Comparison of ENCODE assay signal across 22 cellular contexts in the genomic region with DNA sequence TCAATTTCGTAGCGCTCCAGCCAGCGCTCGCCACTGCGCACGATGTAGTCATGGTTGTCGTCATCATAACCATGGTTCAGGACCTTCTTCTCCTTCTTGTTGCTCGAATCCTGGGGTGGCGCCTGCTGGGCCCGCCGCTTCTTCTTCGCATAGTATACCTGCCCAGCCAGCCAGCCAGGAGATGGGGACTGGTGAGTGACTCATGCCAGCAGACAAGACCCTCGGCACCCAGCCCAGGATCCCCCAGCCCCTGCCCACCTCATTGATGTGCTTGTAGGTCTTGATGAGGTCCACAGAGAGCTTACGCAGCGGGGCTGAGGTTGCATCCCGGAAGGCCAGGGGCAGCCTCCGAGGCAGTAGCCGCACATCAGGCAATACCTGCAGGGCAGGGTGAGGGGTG. TPM values are rescaled to one million over a fixed set of nuclear protein-coding genes. Genes with fewer than 3 reads are reported as not detected.
DNase-seq lines count a peak whose midpoint lies in the region; ATAC-seq and TF ChIP-seq lines count a peak whose summit lies in the region.
"Had no signal": no experiment of that assay in that cellular context is flagged by ENCODE, and none has a peak within 500 bp of the region (broad histone marks: within the 10 kb centered on the region; RNA-seq: fewer than 3 reads in every experiment).

No MANE protein-coding gene starts in this region.

- ATAC-seq in RWPE2 (ENCODE audit: low read depth) (no peak), gastrocnemius medialis (no peak), GM19467 (IDR thresholded peaks at IDR 0.05; ENCODE audit: unreplicated experiment) (no peak), GM21515 (IDR thresholded peaks at IDR 0.05; ENCODE audit: unreplicated experiment) (no peak)
- no peak for ATAC-seq in central memory CD8-positive, alpha-beta T cell (replicated peaks; ENCODE audit: extremely low read depth, poor library complexity, severe bottlenecking)
- no peak for ATAC-seq in natural killer cell treated with Interleukin-12 subunit alpha and Interleukin-12 subunit beta and Interleukin-15 and Interleukin-18, amount 100 ng/mL, for 72 hours
- ATAC-seq in activated CD4-positive, CD25-positive, alpha-beta regulatory T cell treated with anti-CD3 and anti-CD28 coated beads, Interleukin-2, amount 50 U/mL, for 24 hours = no peak

- TF ChIP-seq POLR2A in gastrocnemius medialis (IDR thresholded peaks at IDR 0.05) = no peak

- peaks cover 40% of the 10 kb centered on the region for H3K36me3 ChIP-seq in RWPE2 (ENCODE audit: low read depth)
- H3K36me3 ChIP-seq in gastrocnemius medialis = peaks cover 0 to 63% of the 10 kb centered on the region in 2 donors

- no peak overlapping the region for H3K4me3 ChIP-seq in RWPE2 (ENCODE audit: severe bottlenecking)
- H3K4me3 ChIP-seq in gastrocnemius medialis = no peak overlapping the region
- H3K4me3 ChIP-seq: PC-9 had no signal

- no peak overlapping the region for H3K4me3 Mint-ChIP-seq in central memory CD8-positive, alpha-beta T cell
- H3K4me3 Mint-ChIP-seq in natural killer cell treated with Interleukin-12 subunit alpha and Interleukin-12 subunit beta and Interleukin-15 and Interleukin-18, amount 100 ng/mL, for 72 hours = no peak overlapping the region
- H3K4me3 Mint-ChIP-seq: HFFc6 had no signal

- H3K4me1 Mint-ChIP-seq in central memory CD8-positive, alpha-beta T cell = peaks cover 49% of the 10 kb centered on the region
- peaks cover 41 to 48% of the 10 kb centered on the region in 2 donors for H3K4me1 Mint-ChIP-seq in natural killer cell treated with Interleukin-12 subunit alpha and Interleukin-12 subunit beta and Interleukin-15 and Interleukin-18, amount 100 ng/mL, for 72 hours (ENCODE audit: low read depth in 2 of 2)

- H3K27me3 ChIP-seq in RWPE2 (ENCODE audit: insufficient read depth, poor library complexity, severe bottlenecking) = no peaks in the 10 kb centered on the region
- H3K27me3 ChIP-seq in gastrocnemius medialis = no peaks in the 10 kb centered on the region

- no peaks in the 10 kb centered on the region for H3K9me3 ChIP-seq in RWPE2 (ENCODE audit: severe bottlenecking)
- no peaks in the 10 kb centered on the region for H3K9me3 ChIP-seq in gastrocnemius medialis

- H3K27ac ChIP-seq in RWPE2 (ENCODE audit: poor library complexity, severe bottlenecking) (no peak overlapping the region), gastrocnemius medialis (peak overlapping the region in 3 of 4 donors; percentile 22 to 99 (median 90))
- H3K27ac ChIP-seq: HL-60, PC-9 had no signal

- no peaks in the 10 kb centered on the region for H3K4me1 ChIP-seq in RWPE2 (ENCODE audit: insufficient read depth, poor library complexity, severe bottlenecking)
- H3K4me1 ChIP-seq in gastrocnemius medialis = peaks cover 33 to 55% of the 10 kb centered on the region in 2 donors

- H3K27me3 Mint-ChIP-seq in central memory CD8-positive, alpha-beta T cell = no peaks in the 10 kb centered on the region
- H3K27me3 Mint-ChIP-seq in natural killer cell treated with Interleukin-12 subunit alpha and Interleukin-12 subunit beta and Interleukin-15 and Interleukin-18, amount 100 ng/mL, for 72 hours = no peaks in the 10 kb centered on the region
- H3K27me3 Mint-ChIP-seq: CD4-positive, alpha-beta T cell had no signal

- in situ Hi-C loops in gastrocnemius medialis (cut with MboI; ENCODE audit: low sequenced_read_pairs in 4 of 4) = loop anchor here in 2 of 4 donors (25.0 kb wide), 2 partner anchors 293 to 393 kb away; a partner anchor contains a TSS

- TF ChIP-seq CTCF in RWPE2 (IDR thresholded peaks at IDR 0.05; ENCODE audit: poor library complexity, severe bottlenecking) (no peak), gastrocnemius medialis (IDR thresholded peaks at IDR 0.05 in 4 of 5, conservative IDR thresholded peaks at IDR 0.05 in 1 of 5) (no peak)

- intact Hi-C loops in gastrocnemius medialis (cut with DNase I; ENCODE audit: low total_unique reads) = loop anchor here (10.0 kb wide), 2 partner anchors 416 to 634 kb away; a partner anchor contains a TSS

- H3K27ac Mint-ChIP-seq in central memory CD8-positive, alpha-beta T cell (ENCODE audit: low read depth) = peak overlapping the region; percentile 46
- peak overlapping the region; percentile 78 to 86 for H3K27ac Mint-ChIP-seq in natural killer cell treated with Interleukin-12 subunit alpha and Interleukin-12 subunit beta and Interleukin-15 and Interleukin-18, amount 100 ng/mL, for 72 hours

- no peaks in the 10 kb centered on the region for H3K9me3 Mint-ChIP-seq in central memory CD8-positive, alpha-beta T cell
- no peaks in the 10 kb centered on the region for H3K9me3 Mint-ChIP-seq in natural killer cell treated with Interleukin-12 subunit alpha and Interleukin-12 subunit beta and Interleukin-15 and Interleukin-18, amount 100 ng/mL, for 72 hours
- H3K9me3 Mint-ChIP-seq: CD4-positive, alpha-beta T cell; HFFc6 had no signal

- peak; percentile 51 for DNase-seq in RWPE2 (ENCODE audit: low spot score)
- no peak for DNase-seq in central memory CD8-positive, alpha-beta T cell (ENCODE audit: low spot score in 2 of 2)
- DNase-seq in natural killer cell treated with Interleukin-12 subunit alpha and Interleukin-12 subunit beta and Interleukin-15 and Interleukin-18, amount 100 ng/mL, for 72 hours (ENCODE audit: low spot score) = no peak
- DNase-seq in gastrocnemius medialis = no peak
- DNase-seq: CD4-positive, alpha-beta T cell; COR-L47; DMS79 treated with DMSO at 0.1 percent for 48 hours; H7; HFFc6; KG1; NCI-H1092; NCI-H1436; NCI-H1930; PC-9; RPMI8226; SHP77 treated with DMSO at 0.1 percent for 48 hours had no signal

- peaks cover 46% of the 10 kb centered on the region for H3K36me3 Mint-ChIP-seq in central memory CD8-positive, alpha-beta T cell (ENCODE audit: insufficient read depth)
- H3K36me3 Mint-ChIP-seq in natural killer cell treated with Interleukin-12 subunit alpha and Interleukin-12 subunit beta and Interleukin-15 and Interleukin-18, amount 100 ng/mL, for 72 hours = peaks cover 6% of the 10 kb centered on the region

RNA-seq across cellular contexts. Expression of a gene that starts 3.6 kb away (rescaled TPM):
- total RNA-seq in natural killer cell treated with Interleukin-12 subunit alpha and Interleukin-12 subunit beta and Interleukin-15 and Interleukin-18, amount 100 ng/mL, for 72 hours = 10 to 100 TPM in 1 of 2 donors, 1 to 10 TPM in 1; 7.5 to 10.5 TPM
- total RNA-seq in gastrocnemius medialis = 10 to 100 TPM; 39.6 to 68.7 (median 61.8) TPM

RNA-seq across cellular contexts. Expression of a gene that starts 15.8 kb away (rescaled TPM):
- total RNA-seq in natural killer cell treated with Interleukin-12 subunit alpha and Interleukin-12 subunit beta and Interleukin-15 and Interleukin-18, amount 100 ng/mL, for 72 hours = 100 to 1,000 TPM; 304 to 505 TPM
- 10 to 100 TPM; 40.4 to 79.4 (median 67.0) TPM for total RNA-seq in gastrocnemius medialis

RNA-seq across cellular contexts. Expression of a gene that starts 51.8 kb away (rescaled TPM):
- total RNA-seq in natural killer cell treated with Interleukin-12 subunit alpha and Interleukin-12 subunit beta and Interleukin-15 and Interleukin-18, amount 100 ng/mL, for 72 hours = not detected
- total RNA-seq in gastrocnemius medialis = not detected
- total RNA-seq: CD4-positive, alpha-beta T cell; H7; HFFc6; HT-29; NCI-H460; PC-9 had no signal
